ENCODE assay signal across 9 cellular contexts in the genomic region with DNA sequence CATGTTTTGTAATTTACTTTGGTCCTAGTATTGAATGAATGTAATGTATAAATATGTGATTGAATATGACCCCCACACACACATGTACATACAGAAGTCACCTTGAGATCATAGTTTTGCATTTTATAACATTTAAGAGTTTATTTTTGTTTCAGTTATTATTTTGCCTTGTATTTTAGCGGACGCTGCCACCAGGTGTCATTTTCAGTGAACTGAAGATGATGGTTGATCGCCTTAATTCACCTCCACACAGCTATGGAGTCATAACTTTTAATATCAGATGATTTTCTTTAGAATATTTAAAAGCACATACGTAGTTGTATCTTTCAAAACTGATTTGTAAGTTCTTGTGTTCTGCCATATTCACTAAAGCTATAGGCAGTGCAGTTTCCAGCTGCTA.
DNase-seq lines count a peak whose midpoint lies in the region; ATAC-seq, FAIRE-seq and TF ChIP-seq lines count a peak whose summit lies in the region.
"Had no signal": no experiment of that assay in that cellular context is flagged by ENCODE, and none has a peak within 500 bp of the region (broad histone marks: within the 10 kb centered on the region; RNA-seq: fewer than 3 reads in every experiment).

No MANE protein-coding gene starts in this region.

- no peak overlapping the region for H3K4me3 Mint-ChIP-seq in stimulated activated memory B cell treated with anti-CD40 and anti-IgM and Interleukin-4, amounts not matched to agents 10 μg/mL and 1 μg/mL and 100 μg/mL, for 72 hours

- H3K4me1 ChIP-seq in kidney (ENCODE audit: control insufficient read depth in 1 of 2, insufficient read depth in 1 of 2, low read depth in 1 of 2, low read length in 2 of 2): peaks cover 0 to 2% of the 10 kb centered on the region in 2 donors

- ATAC-seq in stimulated activated memory B cell treated with anti-CD40 and anti-IgM and Interleukin-4, amounts not matched to agents 10 μg/mL and 1 μg/mL and 100 μg/mL, for 72 hours: no peak

- no peak overlapping the region for H3K4me3 ChIP-seq in kidney (ENCODE audit: low read length in 2 of 2)

- peaks cover 11% of the 10 kb centered on the region for H3K4me1 Mint-ChIP-seq in stimulated activated memory B cell treated with anti-CD40 and anti-IgM and Interleukin-4, amounts not matched to agents 10 μg/mL and 1 μg/mL and 100 μg/mL, for 72 hours

- no peak overlapping the region for H3K9ac ChIP-seq in kidney (ENCODE audit: low read length in 2 of 2)

- no peaks in the 10 kb centered on the region for H3K27me3 Mint-ChIP-seq in stimulated activated memory B cell treated with anti-CD40 and anti-IgM and Interleukin-4, amounts not matched to agents 10 μg/mL and 1 μg/mL and 100 μg/mL, for 72 hours

- H3K27ac ChIP-seq in C4-2B: no peak overlapping the region
- H3K27ac ChIP-seq in VCaP: no peak overlapping the region
- no peak overlapping the region for H3K27ac ChIP-seq in kidney (ENCODE audit: low read depth in 2 of 2, low read length in 2 of 2)

- H3K9me3 ChIP-seq in kidney (ENCODE audit: control insufficient read depth in 1 of 2, low read length in 2 of 2): no peaks in the 10 kb centered on the region

- H3K27ac Mint-ChIP-seq in stimulated activated memory B cell treated with anti-CD40 and anti-IgM and Interleukin-4, amounts not matched to agents 10 μg/mL and 1 μg/mL and 100 μg/mL, for 72 hours: no peak overlapping the region

- no peaks in the 10 kb centered on the region for H3K9me3 Mint-ChIP-seq in stimulated activated memory B cell treated with anti-CD40 and anti-IgM and Interleukin-4, amounts not matched to agents 10 μg/mL and 1 μg/mL and 100 μg/mL, for 72 hours

- peak; percentile 15 for FAIRE-seq in H54 (lab: Jason Lieb, UNC)
- FAIRE-seq in kidney (lab: Jason Lieb, UNC): no peak

- H3K36me3 ChIP-seq in kidney (ENCODE audit: control insufficient read depth in 1 of 2, insufficient read depth in 2 of 2, low read length in 2 of 2): peaks cover 10 to 17% of the 10 kb centered on the region in 2 donors

- intact Hi-C loops in kidney (cut with DNase I): no loop called here

- DNase-seq in H54 (ENCODE audit: insufficient read length, low spot score) (no peak), kidney (no peak), NCI-H2029 (lab: John Stamatoyannopoulos, UW) (no peak), activated T-cell treated with anti-CD3 and anti-CD28 coated beads for 4 hours (no peak), GF-D8 (lab: John Stamatoyannopoulos, UW) (no peak)
- DNase-seq: NCI-H510A had no signal

- H3K36me3 Mint-ChIP-seq in stimulated activated memory B cell treated with anti-CD40 and anti-IgM and Interleukin-4, amounts not matched to agents 10 μg/mL and 1 μg/mL and 100 μg/mL, for 72 hours: peaks cover 44% of the 10 kb centered on the region

- TF ChIP-seq CTCF in C4-2B (conservative IDR thresholded peaks at IDR 0.05): peak; percentile 47
- peak; percentile 77 for TF ChIP-seq CTCF in VCaP (conservative IDR thresholded peaks at IDR 0.05)
- TF ChIP-seq CTCF in kidney (IDR thresholded peaks at IDR 0.05; ENCODE audit: borderline replicate concordance, extremely low read depth, insufficient read depth): peak; percentile 24

- TF ChIP-seq POLR2A in H54 (IDR thresholded peaks at IDR 0.05; ENCODE audit: low read depth, low read length): no peak

Comparison
In these comparisons a context has a peak if more than half of its experiments do, and no peak if none do; other contexts are left out.
1. CTCF ChIP-seq: peak in every context shown above with its lines; median percentile 77 in VCaP; 47 in C4-2B; 24 in kidney.